8 cellular contexts compared by ENCODE assay signal in the genomic region with DNA sequence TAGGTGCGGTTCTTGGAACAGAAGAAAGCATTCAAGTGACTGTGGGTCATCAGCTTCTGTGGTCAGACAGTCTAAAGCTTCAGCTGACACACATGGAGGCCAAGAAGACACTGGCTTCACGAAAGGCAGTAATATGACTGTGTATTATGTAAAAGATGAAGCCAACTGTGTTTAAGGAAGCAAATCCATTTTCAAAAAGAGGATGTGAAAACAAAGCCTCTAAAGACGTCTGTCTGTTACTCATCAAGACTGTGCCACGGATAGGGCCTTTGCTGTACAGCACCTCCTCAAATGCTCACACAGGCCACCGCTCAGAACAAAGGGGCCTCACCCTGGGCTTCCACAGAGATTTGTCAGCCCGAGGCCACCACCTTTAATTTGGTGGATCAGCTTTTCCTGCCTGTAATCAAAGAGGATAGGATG. TPM values are rescaled to one million over a fixed set of nuclear protein-coding genes. Genes with fewer than 3 reads are reported as not detected.
A peak's percentile ranks its signal among the peaks of the same experiment; 100 is the strongest.
DNase-seq lines count a peak whose midpoint lies in the region; ATAC-seq and TF ChIP-seq lines count a peak whose summit lies in the region.

No MANE protein-coding gene starts in this region.

- H3K27ac Mint-ChIP-seq in activated B cell treated with CpG ODN at 0.5 μM for 24 hours, result peak overlapping the region; percentile 97

- H3K4me3 Mint-ChIP-seq in activated B cell treated with CpG ODN at 0.5 μM for 24 hours, result peak overlapping the region; percentile 49

- TF ChIP-seq POLR2A in ovary (IDR thresholded peaks at IDR 0.05), result no peak

- no peak overlapping the region for H3K4me3 ChIP-seq in ovary

- H3K9me3 ChIP-seq in ovary, result no peaks in the 10 kb centered on the region

- no peak overlapping the region for H3K27ac ChIP-seq in ovary

- H3K4me1 Mint-ChIP-seq in activated B cell treated with CpG ODN at 0.5 μM for 24 hours, result peaks cover 71% of the 10 kb centered on the region

- H3K36me3 ChIP-seq in ovary, result no peaks in the 10 kb centered on the region

- CTCF ChIA-PET in activated B cell treated with CpG ODN at 0.5 μM for 24 hours (lab: Charles Lee), result interaction anchor here (0.8 to 2.1 kb wide), 3 partner anchors 18 to 289 kb away, joined by 3 to 8 read pairs (median 4); no protein-coding TSS in a partner anchor

- POLR2A ChIA-PET in activated B cell treated with CpG ODN at 0.5 μM for 24 hours (lab: Charles Lee), result interaction anchor here (0.6 to 3.9 kb wide), 8 partner anchors 17 to 312 kb away, joined by 3 to 37 read pairs (median 5); a partner anchor contains a TSS

- intact Hi-C loops in activated B cell treated with CpG ODN at 0.5 μM for 24 hours (cut with micrococcal nuclease) (loop anchor here (1.0 to 10.0 kb wide), 11 partner anchors 18 to 1395 kb away; a partner anchor contains a TSS), ovary (cut with DNase I) (no loop called here)

- no peaks in the 10 kb centered on the region for H3K27me3 Mint-ChIP-seq in activated B cell treated with CpG ODN at 0.5 μM for 24 hours

- WGBS in ovary, 3 donors, result 83 to 85% (median 84%) methylated on average over 6 of the region's 6 CpGs

- H3K4me1 ChIP-seq in ovary (ENCODE audit: insufficient read depth), result no peaks in the 10 kb centered on the region

- TF ChIP-seq CTCF in activated B cell treated with CpG ODN at 0.5 μM for 24 hours (IDR thresholded peaks at IDR 0.05), result no peak
- TF ChIP-seq CTCF in ovary (IDR thresholded peaks at IDR 0.05), result no peak

- no peaks in the 10 kb centered on the region for H3K27me3 ChIP-seq in ovary

- no peaks in the 10 kb centered on the region for H3K9me3 Mint-ChIP-seq in activated B cell treated with CpG ODN at 0.5 μM for 24 hours

- ATAC-seq in GM19397 (IDR thresholded peaks at IDR 0.05; ENCODE audit: unreplicated experiment) (peak; percentile 94), HG03196 (IDR thresholded peaks at IDR 0.05; ENCODE audit: unreplicated experiment) (peak; percentile 93), activated B cell treated with CpG ODN at 0.5 μM for 24 hours (ENCODE audit: low read depth) (peak; percentile 88)

- no peak for TF ChIP-seq EP300 in ovary (IDR thresholded peaks at IDR 0.05)

- DNase-seq in Ammon's horn (ENCODE audit: low spot score), result peak; percentile 53
- DNase-seq in activated B cell treated with CpG ODN at 0.5 μM for 24 hours, result peak; percentile 62
- DNase-seq in ovary, result no peak
- no peak for DNase-seq in cortex of kidney (lab: John Stamatoyannopoulos, UW)
- DNase-seq in NCI-H1417 (lab: John Stamatoyannopoulos, UW), result no peak
- DNase-seq in stimulated activated CD4-positive, alpha-beta T cell treated with anti-CD3 and anti-CD28 coated beads, Interleukin-12 subunit alpha, Interleukin-12 subunit beta, amount 100 ng/mL, for 4 hours, result no peak

- no peaks in the 10 kb centered on the region for H3K36me3 Mint-ChIP-seq in activated B cell treated with CpG ODN at 0.5 μM for 24 hours (ENCODE audit: low read depth)

RNA-seq across cellular contexts. Expression of a gene that starts 21.1 kb away (rescaled TPM):
- 4.4 and 6.0 TPM in 2 replicates for total RNA-seq in activated B cell treated with CpG ODN at 0.5 μM for 24 hours
- total RNA-seq in ovary, result 1 to 10 TPM in 4 of 7 donors, under 1 TPM in 3; 0.24 to 2.3 (median 1.5) TPM
- 1 to 10 TPM; 1.0 to 3.6 TPM for polyA plus RNA-seq in ovary

Comparison
In these comparisons a context has a peak if more than half of its experiments do, and no peak if none do; other contexts are left out.
1. DNase-seq: peak in Ammon's horn (single experiment) and activated B cell treated with CpG ODN at 0.5 μM for 24 hours (single experiment); none in ovary (0 of 5), cortex of kidney (single experiment), NCI-H1417 (0 of 3) and stimulated activated CD4-positive, alpha-beta T cell treated with anti-CD3 and anti-CD28 coated beads, Interleukin-12 subunit alpha, Interleukin-12 subunit beta, amount 100 ng/mL, for 4 hours (single experiment).
2. Peak in every context shown above with its lines, with median percentiles within 50 percentile points of each other: ATAC-seq.